ENCODE assay signal across 1 cellular context in the genomic region with DNA sequence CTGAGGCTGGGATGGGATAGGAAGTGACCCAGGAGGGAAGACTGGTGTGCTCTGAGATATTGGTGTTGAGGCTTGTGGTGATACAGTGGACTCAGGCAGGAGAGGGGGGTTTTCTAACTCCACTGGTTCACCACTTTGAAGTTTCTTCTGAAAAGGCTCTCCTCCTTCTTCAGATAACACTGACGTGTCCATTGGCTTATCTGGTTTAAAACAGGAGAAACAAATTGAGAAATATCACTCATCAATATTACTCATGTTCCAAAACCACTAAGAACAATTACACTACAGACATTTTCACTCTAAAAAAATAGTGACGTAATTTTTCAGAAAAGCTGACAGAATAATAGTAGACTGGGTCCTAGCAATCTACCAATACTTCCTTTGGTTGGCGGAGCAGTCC.
TF ChIP-seq lines count a peak whose summit lies in the region.

No MANE protein-coding gene starts in this region.

TF ChIP-seq in K562, 482 proteins besides CTCF, POLR2A, EP300 and RAD21 (continued from another document and continues in another):
- TF ChIP-seq, protein P1, sequence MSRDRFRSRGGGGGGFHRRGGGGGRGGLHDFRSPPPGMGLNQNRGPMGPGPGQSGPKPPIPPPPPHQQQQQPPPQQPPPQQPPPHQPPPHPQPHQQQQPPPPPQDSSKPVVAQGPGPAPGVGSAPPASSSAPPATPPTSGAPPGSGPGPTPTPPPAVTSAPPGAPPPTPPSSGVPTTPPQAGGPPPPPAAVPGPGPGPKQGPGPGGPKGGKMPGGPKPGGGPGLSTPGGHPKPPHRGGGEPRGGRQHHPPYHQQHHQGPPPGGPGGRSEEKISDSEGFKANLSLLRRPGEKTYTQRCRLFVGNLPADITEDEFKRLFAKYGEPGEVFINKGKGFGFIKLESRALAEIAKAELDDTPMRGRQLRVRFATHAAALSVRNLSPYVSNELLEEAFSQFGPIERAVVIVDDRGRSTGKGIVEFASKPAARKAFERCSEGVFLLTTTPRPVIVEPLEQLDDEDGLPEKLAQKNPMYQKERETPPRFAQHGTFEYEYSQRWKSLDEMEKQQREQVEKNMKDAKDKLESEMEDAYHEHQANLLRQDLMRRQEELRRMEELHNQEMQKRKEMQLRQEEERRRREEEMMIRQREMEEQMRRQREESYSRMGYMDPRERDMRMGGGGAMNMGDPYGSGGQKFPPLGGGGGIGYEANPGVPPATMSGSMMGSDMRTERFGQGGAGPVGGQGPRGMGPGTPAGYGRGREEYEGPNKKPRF (IDR thresholded peaks at IDR 0.05; ENCODE audit: low read depth, low read length), result no peak
- peak; percentile 77 for TF ChIP-seq JUND (IDR thresholded peaks at IDR 0.05; ENCODE audit: borderline replicate concordance, low read depth, low read length)
- peak; percentile 72 for TF ChIP-seq JUND (tag; IDR thresholded peaks at IDR 0.05; ENCODE audit: borderline replicate concordance, low read depth, low read length)
- no peak for TF ChIP-seq CBFB (CRISPR knock-in tag; IDR thresholded peaks at IDR 0.05)
- no peak for TF ChIP-seq MCM3 (IDR thresholded peaks at IDR 0.05)
- TF ChIP-seq ADNP (tag; IDR thresholded peaks at IDR 0.05), result no peak
- TF ChIP-seq, protein P2, sequence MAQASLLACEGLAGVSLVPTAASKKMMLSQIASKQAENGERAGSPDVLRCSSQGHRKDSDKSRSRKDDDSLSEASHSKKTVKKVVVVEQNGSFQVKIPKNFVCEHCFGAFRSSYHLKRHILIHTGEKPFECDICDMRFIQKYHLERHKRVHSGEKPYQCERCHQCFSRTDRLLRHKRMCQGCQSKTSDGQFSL (CRISPR knock-in tag; IDR thresholded peaks at IDR 0.05), result no peak
- TF ChIP-seq, protein P2 (tag; IDR thresholded peaks at IDR 0.05), result no peak
- no peak for TF ChIP-seq MEF2D (tag; conservative IDR thresholded peaks at IDR 0.05; ENCODE audit: low read depth)
- TF ChIP-seq TSC22D4 (tag; IDR thresholded peaks at IDR 0.05), result no peak
- no peak; the same call in 1 of the 2 replicates for TF ChIP-seq NCOA1 (IDR thresholded peaks at IDR 0.05; ENCODE audit: low read depth)
- no peak for TF ChIP-seq NCOA4 (IDR thresholded peaks at IDR 0.05; ENCODE audit: partially characterized antibody)
- no peak for TF ChIP-seq MYBL2 (IDR thresholded peaks at IDR 0.05; ENCODE audit: low read depth)
- TF ChIP-seq MYBL2 (CRISPR knock-in tag; IDR thresholded peaks at IDR 0.05; ENCODE audit: borderline replicate concordance), result no peak
- TF ChIP-seq, protein P3, sequence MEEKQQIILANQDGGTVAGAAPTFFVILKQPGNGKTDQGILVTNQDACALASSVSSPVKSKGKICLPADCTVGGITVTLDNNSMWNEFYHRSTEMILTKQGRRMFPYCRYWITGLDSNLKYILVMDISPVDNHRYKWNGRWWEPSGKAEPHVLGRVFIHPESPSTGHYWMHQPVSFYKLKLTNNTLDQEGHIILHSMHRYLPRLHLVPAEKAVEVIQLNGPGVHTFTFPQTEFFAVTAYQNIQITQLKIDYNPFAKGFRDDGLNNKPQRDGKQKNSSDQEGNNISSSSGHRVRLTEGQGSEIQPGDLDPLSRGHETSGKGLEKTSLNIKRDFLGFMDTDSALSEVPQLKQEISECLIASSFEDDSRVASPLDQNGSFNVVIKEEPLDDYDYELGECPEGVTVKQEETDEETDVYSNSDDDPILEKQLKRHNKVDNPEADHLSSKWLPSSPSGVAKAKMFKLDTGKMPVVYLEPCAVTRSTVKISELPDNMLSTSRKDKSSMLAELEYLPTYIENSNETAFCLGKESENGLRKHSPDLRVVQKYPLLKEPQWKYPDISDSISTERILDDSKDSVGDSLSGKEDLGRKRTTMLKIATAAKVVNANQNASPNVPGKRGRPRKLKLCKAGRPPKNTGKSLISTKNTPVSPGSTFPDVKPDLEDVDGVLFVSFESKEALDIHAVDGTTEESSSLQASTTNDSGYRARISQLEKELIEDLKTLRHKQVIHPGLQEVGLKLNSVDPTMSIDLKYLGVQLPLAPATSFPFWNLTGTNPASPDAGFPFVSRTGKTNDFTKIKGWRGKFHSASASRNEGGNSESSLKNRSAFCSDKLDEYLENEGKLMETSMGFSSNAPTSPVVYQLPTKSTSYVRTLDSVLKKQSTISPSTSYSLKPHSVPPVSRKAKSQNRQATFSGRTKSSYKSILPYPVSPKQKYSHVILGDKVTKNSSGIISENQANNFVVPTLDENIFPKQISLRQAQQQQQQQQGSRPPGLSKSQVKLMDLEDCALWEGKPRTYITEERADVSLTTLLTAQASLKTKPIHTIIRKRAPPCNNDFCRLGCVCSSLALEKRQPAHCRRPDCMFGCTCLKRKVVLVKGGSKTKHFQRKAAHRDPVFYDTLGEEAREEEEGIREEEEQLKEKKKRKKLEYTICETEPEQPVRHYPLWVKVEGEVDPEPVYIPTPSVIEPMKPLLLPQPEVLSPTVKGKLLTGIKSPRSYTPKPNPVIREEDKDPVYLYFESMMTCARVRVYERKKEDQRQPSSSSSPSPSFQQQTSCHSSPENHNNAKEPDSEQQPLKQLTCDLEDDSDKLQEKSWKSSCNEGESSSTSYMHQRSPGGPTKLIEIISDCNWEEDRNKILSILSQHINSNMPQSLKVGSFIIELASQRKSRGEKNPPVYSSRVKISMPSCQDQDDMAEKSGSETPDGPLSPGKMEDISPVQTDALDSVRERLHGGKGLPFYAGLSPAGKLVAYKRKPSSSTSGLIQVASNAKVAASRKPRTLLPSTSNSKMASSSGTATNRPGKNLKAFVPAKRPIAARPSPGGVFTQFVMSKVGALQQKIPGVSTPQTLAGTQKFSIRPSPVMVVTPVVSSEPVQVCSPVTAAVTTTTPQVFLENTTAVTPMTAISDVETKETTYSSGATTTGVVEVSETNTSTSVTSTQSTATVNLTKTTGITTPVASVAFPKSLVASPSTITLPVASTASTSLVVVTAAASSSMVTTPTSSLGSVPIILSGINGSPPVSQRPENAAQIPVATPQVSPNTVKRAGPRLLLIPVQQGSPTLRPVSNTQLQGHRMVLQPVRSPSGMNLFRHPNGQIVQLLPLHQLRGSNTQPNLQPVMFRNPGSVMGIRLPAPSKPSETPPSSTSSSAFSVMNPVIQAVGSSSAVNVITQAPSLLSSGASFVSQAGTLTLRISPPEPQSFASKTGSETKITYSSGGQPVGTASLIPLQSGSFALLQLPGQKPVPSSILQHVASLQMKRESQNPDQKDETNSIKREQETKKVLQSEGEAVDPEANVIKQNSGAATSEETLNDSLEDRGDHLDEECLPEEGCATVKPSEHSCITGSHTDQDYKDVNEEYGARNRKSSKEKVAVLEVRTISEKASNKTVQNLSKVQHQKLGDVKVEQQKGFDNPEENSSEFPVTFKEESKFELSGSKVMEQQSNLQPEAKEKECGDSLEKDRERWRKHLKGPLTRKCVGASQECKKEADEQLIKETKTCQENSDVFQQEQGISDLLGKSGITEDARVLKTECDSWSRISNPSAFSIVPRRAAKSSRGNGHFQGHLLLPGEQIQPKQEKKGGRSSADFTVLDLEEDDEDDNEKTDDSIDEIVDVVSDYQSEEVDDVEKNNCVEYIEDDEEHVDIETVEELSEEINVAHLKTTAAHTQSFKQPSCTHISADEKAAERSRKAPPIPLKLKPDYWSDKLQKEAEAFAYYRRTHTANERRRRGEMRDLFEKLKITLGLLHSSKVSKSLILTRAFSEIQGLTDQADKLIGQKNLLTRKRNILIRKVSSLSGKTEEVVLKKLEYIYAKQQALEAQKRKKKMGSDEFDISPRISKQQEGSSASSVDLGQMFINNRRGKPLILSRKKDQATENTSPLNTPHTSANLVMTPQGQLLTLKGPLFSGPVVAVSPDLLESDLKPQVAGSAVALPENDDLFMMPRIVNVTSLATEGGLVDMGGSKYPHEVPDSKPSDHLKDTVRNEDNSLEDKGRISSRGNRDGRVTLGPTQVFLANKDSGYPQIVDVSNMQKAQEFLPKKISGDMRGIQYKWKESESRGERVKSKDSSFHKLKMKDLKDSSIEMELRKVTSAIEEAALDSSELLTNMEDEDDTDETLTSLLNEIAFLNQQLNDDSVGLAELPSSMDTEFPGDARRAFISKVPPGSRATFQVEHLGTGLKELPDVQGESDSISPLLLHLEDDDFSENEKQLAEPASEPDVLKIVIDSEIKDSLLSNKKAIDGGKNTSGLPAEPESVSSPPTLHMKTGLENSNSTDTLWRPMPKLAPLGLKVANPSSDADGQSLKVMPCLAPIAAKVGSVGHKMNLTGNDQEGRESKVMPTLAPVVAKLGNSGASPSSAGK (IDR thresholded peaks at IDR 0.05), result no peak
- TF ChIP-seq ESRRA (IDR thresholded peaks at IDR 0.05; ENCODE audit: borderline replicate concordance, low read depth), result no peak
- TF ChIP-seq CXXC5 (CRISPR knock-in tag; IDR thresholded peaks at IDR 0.05), result peak; percentile 32; the same call in 1 of the 2 replicates
- TF ChIP-seq RBM14 (IDR thresholded peaks at IDR 0.05; ENCODE audit: borderline replicate concordance, insufficient read depth, low read depth, low read length), result no peak
- no peak for TF ChIP-seq ZNF184 (CRISPR knock-in tag; IDR thresholded peaks at IDR 0.05)
- peak; percentile 97 for TF ChIP-seq ATF7 (IDR thresholded peaks at IDR 0.05)
- TF ChIP-seq THRAP3 (IDR thresholded peaks at IDR 0.05; ENCODE audit: borderline replicate concordance), result no peak
- no peak for TF ChIP-seq ZNF589 (CRISPR knock-in tag; IDR thresholded peaks at IDR 0.05; ENCODE audit: low read depth)
- no peak for TF ChIP-seq CBX5 (IDR thresholded peaks at IDR 0.05; ENCODE audit: borderline replicate concordance, low read depth)
- TF ChIP-seq, protein P4, sequence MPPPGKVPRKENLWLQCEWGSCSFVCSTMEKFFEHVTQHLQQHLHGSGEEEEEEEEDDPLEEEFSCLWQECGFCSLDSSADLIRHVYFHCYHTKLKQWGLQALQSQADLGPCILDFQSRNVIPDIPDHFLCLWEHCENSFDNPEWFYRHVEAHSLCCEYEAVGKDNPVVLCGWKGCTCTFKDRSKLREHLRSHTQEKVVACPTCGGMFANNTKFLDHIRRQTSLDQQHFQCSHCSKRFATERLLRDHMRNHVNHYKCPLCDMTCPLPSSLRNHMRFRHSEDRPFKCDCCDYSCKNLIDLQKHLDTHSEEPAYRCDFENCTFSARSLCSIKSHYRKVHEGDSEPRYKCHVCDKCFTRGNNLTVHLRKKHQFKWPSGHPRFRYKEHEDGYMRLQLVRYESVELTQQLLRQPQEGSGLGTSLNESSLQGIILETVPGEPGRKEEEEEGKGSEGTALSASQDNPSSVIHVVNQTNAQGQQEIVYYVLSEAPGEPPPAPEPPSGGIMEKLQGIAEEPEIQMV (tag; conservative IDR thresholded peaks at IDR 0.05; ENCODE audit: low read depth), result no peak
- TF ChIP-seq, protein P5, sequence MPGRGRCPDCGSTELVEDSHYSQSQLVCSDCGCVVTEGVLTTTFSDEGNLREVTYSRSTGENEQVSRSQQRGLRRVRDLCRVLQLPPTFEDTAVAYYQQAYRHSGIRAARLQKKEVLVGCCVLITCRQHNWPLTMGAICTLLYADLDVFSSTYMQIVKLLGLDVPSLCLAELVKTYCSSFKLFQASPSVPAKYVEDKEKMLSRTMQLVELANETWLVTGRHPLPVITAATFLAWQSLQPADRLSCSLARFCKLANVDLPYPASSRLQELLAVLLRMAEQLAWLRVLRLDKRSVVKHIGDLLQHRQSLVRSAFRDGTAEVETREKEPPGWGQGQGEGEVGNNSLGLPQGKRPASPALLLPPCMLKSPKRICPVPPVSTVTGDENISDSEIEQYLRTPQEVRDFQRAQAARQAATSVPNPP (IDR thresholded peaks at IDR 0.05; ENCODE audit: borderline replicate concordance, insufficient read depth, insufficient read length), result no peak
- TF ChIP-seq COPS2 (conservative IDR thresholded peaks at IDR 0.05), result no peak
- no peak for TF ChIP-seq SAFB (IDR thresholded peaks at IDR 0.05; ENCODE audit: borderline replicate concordance, low read depth, low read length)
- TF ChIP-seq, protein P6, sequence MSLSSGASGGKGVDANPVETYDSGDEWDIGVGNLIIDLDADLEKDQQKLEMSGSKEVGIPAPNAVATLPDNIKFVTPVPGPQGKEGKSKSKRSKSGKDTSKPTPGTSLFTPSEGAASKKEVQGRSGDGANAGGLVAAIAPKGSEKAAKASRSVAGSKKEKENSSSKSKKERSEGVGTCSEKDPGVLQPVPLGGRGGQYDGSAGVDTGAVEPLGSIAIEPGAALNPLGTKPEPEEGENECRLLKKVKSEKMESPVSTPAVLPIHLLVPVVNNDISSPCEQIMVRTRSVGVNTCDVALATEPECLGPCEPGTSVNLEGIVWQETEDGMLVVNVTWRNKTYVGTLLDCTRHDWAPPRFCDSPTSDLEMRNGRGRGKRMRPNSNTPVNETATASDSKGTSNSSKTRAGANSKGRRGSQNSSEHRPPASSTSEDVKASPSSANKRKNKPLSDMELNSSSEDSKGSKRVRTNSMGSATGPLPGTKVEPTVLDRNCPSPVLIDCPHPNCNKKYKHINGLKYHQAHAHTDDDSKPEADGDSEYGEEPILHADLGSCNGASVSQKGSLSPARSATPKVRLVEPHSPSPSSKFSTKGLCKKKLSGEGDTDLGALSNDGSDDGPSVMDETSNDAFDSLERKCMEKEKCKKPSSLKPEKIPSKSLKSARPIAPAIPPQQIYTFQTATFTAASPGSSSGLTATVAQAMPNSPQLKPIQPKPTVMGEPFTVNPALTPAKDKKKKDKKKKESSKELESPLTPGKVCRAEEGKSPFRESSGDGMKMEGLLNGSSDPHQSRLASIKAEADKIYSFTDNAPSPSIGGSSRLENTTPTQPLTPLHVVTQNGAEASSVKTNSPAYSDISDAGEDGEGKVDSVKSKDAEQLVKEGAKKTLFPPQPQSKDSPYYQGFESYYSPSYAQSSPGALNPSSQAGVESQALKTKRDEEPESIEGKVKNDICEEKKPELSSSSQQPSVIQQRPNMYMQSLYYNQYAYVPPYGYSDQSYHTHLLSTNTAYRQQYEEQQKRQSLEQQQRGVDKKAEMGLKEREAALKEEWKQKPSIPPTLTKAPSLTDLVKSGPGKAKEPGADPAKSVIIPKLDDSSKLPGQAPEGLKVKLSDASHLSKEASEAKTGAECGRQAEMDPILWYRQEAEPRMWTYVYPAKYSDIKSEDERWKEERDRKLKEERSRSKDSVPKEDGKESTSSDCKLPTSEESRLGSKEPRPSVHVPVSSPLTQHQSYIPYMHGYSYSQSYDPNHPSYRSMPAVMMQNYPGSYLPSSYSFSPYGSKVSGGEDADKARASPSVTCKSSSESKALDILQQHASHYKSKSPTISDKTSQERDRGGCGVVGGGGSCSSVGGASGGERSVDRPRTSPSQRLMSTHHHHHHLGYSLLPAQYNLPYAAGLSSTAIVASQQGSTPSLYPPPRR (CRISPR knock-in tag; IDR thresholded peaks at IDR 0.05; ENCODE audit: borderline replicate concordance), result no peak
- no peak for TF ChIP-seq ELF2 (CRISPR knock-in tag; IDR thresholded peaks at IDR 0.05)
- no peak for TF ChIP-seq HIVEP1 (CRISPR knock-in tag; IDR thresholded peaks at IDR 0.05)
- TF ChIP-seq NFIX (CRISPR knock-in tag; IDR thresholded peaks at IDR 0.05; ENCODE audit: low read depth), result no peak
- no peak for TF ChIP-seq GTF2A2 (tag; IDR thresholded peaks at IDR 0.05)
- TF ChIP-seq ZNF232 (CRISPR knock-in tag; IDR thresholded peaks at IDR 0.05), result no peak
- no peak for TF ChIP-seq RB1 (IDR thresholded peaks at IDR 0.05; ENCODE audit: low read depth)
- TF ChIP-seq SAP30 (IDR thresholded peaks at IDR 0.05; ENCODE audit: borderline replicate concordance, insufficient read depth, low read depth, low read length, poor library complexity, severe bottlenecking), result no peak
- TF ChIP-seq ZNF584 (CRISPR knock-in tag; IDR thresholded peaks at IDR 0.05; ENCODE audit: low read depth), result peak; percentile 67
- TF ChIP-seq SNRNP70 (optimal IDR thresholded peaks at IDR 0.05; ENCODE audit: low read depth, low read length), result no peak
- TF ChIP-seq KLF16 (IDR thresholded peaks at IDR 0.05), result 0 out of 2 replicates have a peak, but pooled peaks have one; percentile 34
- TF ChIP-seq ZNF3 (CRISPR knock-in tag; IDR thresholded peaks at IDR 0.05), result no peak
- TF ChIP-seq BRF1 (IDR thresholded peaks at IDR 0.05; ENCODE audit: borderline replicate concordance, extremely low read depth, insufficient read length), result no peak
- TF ChIP-seq STAT5A (IDR thresholded peaks at IDR 0.05; ENCODE audit: borderline replicate concordance, low read length), result peak; percentile 58
